Comparison of ENCODE assay signal across 1 cellular context in genomic region chr3:9361691-9362388, GRCh38.
TF ChIP-seq lines count a peak whose summit lies in the region.

No MANE protein-coding gene starts in this region.

TF ChIP-seq in K562, 482 proteins besides CTCF, POLR2A, EP300 and RAD21 (continued from another document):
- peak; percentile 59 for TF ChIP-seq MGA (IDR thresholded peaks at IDR 0.05)
- peak; percentile 46 for TF ChIP-seq ATF7 (IDR thresholded peaks at IDR 0.05)
- 0 out of 2 replicates have a peak, but pooled peaks have one; percentile 21 for TF ChIP-seq CREB3L1 (IDR thresholded peaks at IDR 0.05; ENCODE audit: borderline replicate concordance, low read depth)
- TF ChIP-seq, protein P1, sequence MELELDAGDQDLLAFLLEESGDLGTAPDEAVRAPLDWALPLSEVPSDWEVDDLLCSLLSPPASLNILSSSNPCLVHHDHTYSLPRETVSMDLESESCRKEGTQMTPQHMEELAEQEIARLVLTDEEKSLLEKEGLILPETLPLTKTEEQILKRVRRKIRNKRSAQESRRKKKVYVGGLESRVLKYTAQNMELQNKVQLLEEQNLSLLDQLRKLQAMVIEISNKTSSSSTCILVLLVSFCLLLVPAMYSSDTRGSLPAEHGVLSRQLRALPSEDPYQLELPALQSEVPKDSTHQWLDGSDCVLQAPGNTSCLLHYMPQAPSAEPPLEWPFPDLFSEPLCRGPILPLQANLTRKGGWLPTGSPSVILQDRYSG (tag; conservative IDR thresholded peaks at IDR 0.05; ENCODE audit: low read depth): peak; percentile 86
- no peak for TF ChIP-seq NR2C1 (IDR thresholded peaks at IDR 0.05)
- TF ChIP-seq NR2C1 (tag; IDR thresholded peaks at IDR 0.05): peak; percentile 34; the same call in 1 of the 2 replicates
- TF ChIP-seq TAF15 (IDR thresholded peaks at IDR 0.05; ENCODE audit: low read depth, low read length): no peak
- TF ChIP-seq, protein P2, sequence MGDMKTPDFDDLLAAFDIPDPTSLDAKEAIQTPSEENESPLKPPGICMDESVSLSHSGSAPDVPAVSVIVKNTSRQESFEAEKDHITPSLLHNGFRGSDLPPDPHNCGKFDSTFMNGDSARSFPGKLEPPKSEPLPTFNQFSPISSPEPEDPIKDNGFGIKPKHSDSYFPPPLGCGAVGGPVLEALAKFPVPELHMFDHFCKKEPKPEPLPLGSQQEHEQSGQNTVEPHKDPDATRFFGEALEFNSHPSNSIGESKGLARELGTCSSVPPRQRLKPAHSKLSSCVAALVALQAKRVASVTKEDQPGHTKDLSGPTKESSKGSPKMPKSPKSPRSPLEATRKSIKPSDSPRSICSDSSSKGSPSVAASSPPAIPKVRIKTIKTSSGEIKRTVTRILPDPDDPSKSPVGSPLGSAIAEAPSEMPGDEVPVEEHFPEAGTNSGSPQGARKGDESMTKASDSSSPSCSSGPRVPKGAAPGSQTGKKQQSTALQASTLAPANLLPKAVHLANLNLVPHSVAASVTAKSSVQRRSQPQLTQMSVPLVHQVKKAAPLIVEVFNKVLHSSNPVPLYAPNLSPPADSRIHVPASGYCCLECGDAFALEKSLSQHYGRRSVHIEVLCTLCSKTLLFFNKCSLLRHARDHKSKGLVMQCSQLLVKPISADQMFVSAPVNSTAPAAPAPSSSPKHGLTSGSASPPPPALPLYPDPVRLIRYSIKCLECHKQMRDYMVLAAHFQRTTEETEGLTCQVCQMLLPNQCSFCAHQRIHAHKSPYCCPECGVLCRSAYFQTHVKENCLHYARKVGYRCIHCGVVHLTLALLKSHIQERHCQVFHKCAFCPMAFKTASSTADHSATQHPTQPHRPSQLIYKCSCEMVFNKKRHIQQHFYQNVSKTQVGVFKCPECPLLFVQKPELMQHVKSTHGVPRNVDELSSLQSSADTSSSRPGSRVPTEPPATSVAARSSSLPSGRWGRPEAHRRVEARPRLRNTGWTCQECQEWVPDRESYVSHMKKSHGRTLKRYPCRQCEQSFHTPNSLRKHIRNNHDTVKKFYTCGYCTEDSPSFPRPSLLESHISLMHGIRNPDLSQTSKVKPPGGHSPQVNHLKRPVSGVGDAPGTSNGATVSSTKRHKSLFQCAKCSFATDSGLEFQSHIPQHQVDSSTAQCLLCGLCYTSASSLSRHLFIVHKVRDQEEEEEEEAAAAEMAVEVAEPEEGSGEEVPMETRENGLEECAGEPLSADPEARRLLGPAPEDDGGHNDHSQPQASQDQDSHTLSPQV (IDR thresholded peaks at IDR 0.05): peak; percentile 84
TF ChIP-seq in K562: peak in this region for 46.
